In the genomic region with DNA sequence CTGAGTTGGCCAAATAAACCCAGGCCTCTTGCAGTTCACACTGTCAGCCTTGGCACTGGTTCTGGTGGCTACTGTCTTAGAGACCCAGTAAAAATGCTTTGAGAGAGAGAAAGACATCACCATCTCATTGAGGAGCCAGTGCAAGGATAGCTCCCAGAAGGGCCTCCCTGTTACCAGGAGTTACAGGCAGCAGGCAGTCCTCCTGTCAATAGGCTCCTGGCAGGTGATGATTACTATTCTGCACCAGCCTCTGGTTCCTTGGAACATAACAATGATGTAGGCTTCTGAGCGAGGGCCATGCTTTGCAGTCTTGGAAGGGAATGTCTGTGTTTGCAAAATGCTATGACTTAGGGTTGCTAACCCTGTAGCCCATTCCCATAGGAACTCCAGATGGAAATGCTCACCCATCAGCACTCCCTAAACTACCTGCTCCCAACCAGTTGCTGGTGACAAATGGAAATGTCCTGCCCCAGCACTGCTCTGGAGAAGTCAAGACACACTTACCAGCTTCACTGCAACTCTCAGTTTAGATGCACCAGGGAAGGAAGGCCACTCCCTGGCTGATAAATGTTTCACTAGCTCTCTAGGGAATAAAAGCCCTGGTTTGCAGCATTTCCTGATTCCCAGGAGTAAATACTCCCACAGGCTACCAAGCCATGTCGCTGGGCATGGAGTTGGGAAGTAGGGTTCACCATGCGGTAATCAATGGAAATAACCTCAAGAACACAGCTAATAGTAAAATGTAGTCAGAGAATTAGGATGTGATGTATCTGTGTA, we compare ENCODE assay signal across 13 cellular contexts.
DNase-seq lines count a peak whose midpoint lies in the region; ATAC-seq and TF ChIP-seq lines count a peak whose summit lies in the region.
"Had no signal": no experiment of that assay in that cellular context is flagged by ENCODE, and none has a peak within 500 bp of the region (broad histone marks: within the 10 kb centered on the region; RNA-seq: fewer than 3 reads in every experiment).

No MANE protein-coding gene starts in this region.

- H3K36me3 Mint-ChIP-seq in brain (no peaks in the 10 kb centered on the region), T-helper 17 cell (ENCODE audit: low read depth) (no peaks in the 10 kb centered on the region)

- DNase-seq in G401 (ENCODE audit: low spot score) (peak; percentile 35), left colon (no peak), pons (ENCODE audit: low spot score) (peak; percentile 13), T-helper 17 cell (no peak), NCI-H226 (no peak)
- DNase-seq: DND-41, H7, MV-4-11, NCI-H187 treated with DMSO at 0.1 percent for 48 hours, NCI-H774 had no signal

- H3K27ac Mint-ChIP-seq in brain (peak overlapping the region in 4 of 5 experiments; percentile 29 to 92 (median 68)), T-helper 17 cell (no peak overlapping the region)

- H3K4me1 Mint-ChIP-seq in brain (peaks cover 23% of the 10 kb centered on the region), T-helper 17 cell (peaks cover 2% of the 10 kb centered on the region)

- peaks cover 1 to 3% (median 3%) of the 10 kb centered on the region in 5 experiments for H3K9me3 Mint-ChIP-seq in brain

- intact Hi-C loops in left colon (cut with DNase I, micrococcal nuclease), result no loop called here

- H3K27me3 Mint-ChIP-seq in brain (peaks cover 6% of the 10 kb centered on the region), T-helper 17 cell (peaks cover 52% of the 10 kb centered on the region)

- no peak for TF ChIP-seq CTCF in brain (conservative IDR thresholded peaks at IDR 0.05)

- ATAC-seq in left colon, result peak; percentile 98
- ATAC-seq in HG03045 (IDR thresholded peaks at IDR 0.05; ENCODE audit: unreplicated experiment), result no peak
- ATAC-seq in T-helper 17 cell, result no peak

- in situ Hi-C loops in G401 (cut with HindIII; ENCODE audit: low sequenced_read_pairs), result no loop called here

- H3K9me3 ChIP-seq in T-helper 17 cell (ENCODE audit: control insufficient read depth, low read length, poor library complexity, severe bottlenecking), result no peaks in the 10 kb centered on the region
- H3K9me3 ChIP-seq: SJSA1 had no signal

- H3K4me3 Mint-ChIP-seq in brain (no peak overlapping the region), T-helper 17 cell (no peak overlapping the region)

Comparison
In these comparisons a context has a peak if more than half of its experiments do, and no peak if none do; other contexts are left out.
1. DNase-seq: peak in G401 (single experiment) and pons (single experiment); none in left colon (0 of 2), T-helper 17 cell (0 of 3) and NCI-H226 (single experiment).